Comparison of ENCODE assay signal across 16 cellular contexts in the genomic region with DNA sequence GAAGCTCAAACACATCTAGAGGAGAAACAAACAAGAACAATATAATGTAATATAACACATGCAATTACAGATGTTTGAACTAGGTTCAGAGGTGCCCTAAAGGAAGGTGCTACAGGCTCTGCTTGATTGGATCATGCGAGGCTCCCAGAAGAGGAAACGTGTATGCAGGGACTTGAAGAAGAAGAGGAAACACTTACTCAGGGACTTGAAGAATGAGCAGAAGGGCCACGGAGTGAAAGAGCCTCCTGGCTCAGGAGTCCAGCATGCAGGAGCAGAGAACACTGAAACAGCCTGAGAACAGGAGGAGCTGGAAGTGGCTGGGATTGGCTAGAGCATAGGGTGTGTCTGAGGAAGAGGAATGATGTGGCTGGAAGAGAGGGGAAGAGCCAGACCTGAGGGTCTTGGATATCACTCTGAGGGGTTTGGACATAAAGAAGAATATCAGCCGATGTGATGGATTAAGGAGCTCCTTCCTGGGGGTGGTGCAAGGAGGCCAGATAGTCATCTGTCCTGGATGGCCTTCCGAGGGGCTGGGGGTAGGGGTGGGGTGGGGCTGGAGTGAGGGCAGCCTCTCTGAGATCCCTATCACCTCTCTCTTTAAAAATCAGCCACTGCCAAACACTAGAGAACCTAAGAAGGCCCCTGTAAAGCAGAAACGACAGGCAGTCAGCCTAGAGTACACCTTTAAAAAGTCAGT. TPM values are rescaled to one million over a fixed set of nuclear protein-coding genes. Genes with fewer than 3 reads are reported as not detected.
DNase-seq lines count a peak whose midpoint lies in the region; ATAC-seq, FAIRE-seq and TF ChIP-seq lines count a peak whose summit lies in the region.
"Had no signal": no experiment of that assay in that cellular context is flagged by ENCODE, and none has a peak within 500 bp of the region (broad histone marks: within the 10 kb centered on the region; RNA-seq: fewer than 3 reads in every experiment).

No MANE protein-coding gene starts in this region.

- H2BK120ac ChIP-seq in trophoblast cell (ENCODE audit: insufficient read depth, low read length, poor library complexity) = no peak overlapping the region

- H2AFZ ChIP-seq in trophoblast cell (ENCODE audit: insufficient read depth, low read length, poor library complexity) = peak overlapping the region; percentile 3

- no peak overlapping the region for H3K4me3 Mint-ChIP-seq in endodermal cell
- H3K4me3 Mint-ChIP-seq: neural crest cell had no signal

- no peak overlapping the region for H4K12ac ChIP-seq in trophoblast cell (ENCODE audit: low read depth, low read length)

- H3K36me3 Mint-ChIP-seq in endodermal cell (ENCODE audit: low read depth) = peaks cover 2% of the 10 kb centered on the region
- H3K36me3 Mint-ChIP-seq: activated naive CD4-positive, alpha-beta T cell treated with anti-CD3 and anti-CD28 coated beads, Interleukin-2, amount 50 U/mL, for 72 hours had no signal

- no peak for TF ChIP-seq CTCF in Panc1 (IDR thresholded peaks at IDR 0.05)
- TF ChIP-seq CTCF in endodermal cell (conservative IDR thresholded peaks at IDR 0.05) = no peak

- peak overlapping the region; percentile 70 for H2BK12ac ChIP-seq in trophoblast cell (ENCODE audit: low read length)

- no peaks in the 10 kb centered on the region for H3K9me3 Mint-ChIP-seq in endodermal cell
- H3K9me3 Mint-ChIP-seq: activated naive CD4-positive, alpha-beta T cell treated with anti-CD3 and anti-CD28 coated beads, Interleukin-2, amount 50 U/mL, for 72 hours; neural crest cell had no signal

- H3K79me1 ChIP-seq in trophoblast cell (ENCODE audit: low read length) = peaks cover 2% of the 10 kb centered on the region

- POLR2A ChIA-PET in Panc1 (lab: Charles Lee) = interaction anchor here (0.6 to 0.7 kb wide), 2 partner anchors 11 to 21 kb away, joined by 3 to 12 read pairs; no protein-coding TSS in a partner anchor

- H3K4me3 ChIP-seq in Panc1 (ENCODE audit: low read depth in 2 of 2, low read length in 2 of 2) = no peak overlapping the region
- H3K4me3 ChIP-seq in endodermal cell (ENCODE audit: low read length) = no peak overlapping the region
- no peak overlapping the region for H3K4me3 ChIP-seq in trophoblast cell (ENCODE audit: low read depth, low read length)
- H3K4me3 ChIP-seq: lung, MG63 had no signal

- H3K9me3 ChIP-seq in Panc1 (ENCODE audit: control insufficient read depth, insufficient read depth, low read depth, low read length) (no peaks in the 10 kb centered on the region), endodermal cell (ENCODE audit: control insufficient read depth, low read length) (no peaks in the 10 kb centered on the region), trophoblast cell (ENCODE audit: insufficient read depth, low read depth, low read length) (no peaks in the 10 kb centered on the region)
- H3K9me3 ChIP-seq: MG63 had no signal

- DNase-seq in Panc1 (ENCODE audit: low read depth, low spot score) = no peak
- DNase-seq in endodermal cell = no peak
- no peak for DNase-seq in trophoblast cell
- DNase-seq in activated CD4-positive, alpha-beta T cell treated with anti-CD3 and anti-CD28 coated beads, Interleukin-2, amount 50 U/mL, for 48 hours = no peak
- DNase-seq in KBM-7 = no peak
- no peak for DNase-seq in GM12891 (ENCODE audit: insufficient read length, low spot score)
- DNase-seq: activated T-cell treated with anti-CD3 and anti-CD28 coated beads, Interleukin-2, amount 50 U/mL, for 1 hour; effector CD8-positive, alpha-beta T cell; MG63; NCI-H2081 treated with DMSO at 0.1 percent for 48 hours; Right ventricle myocardium superior had no signal

- H3K79me2 ChIP-seq in trophoblast cell (ENCODE audit: control insufficient read depth, insufficient read depth, low read length, poor library complexity) = no peaks in the 10 kb centered on the region

- H3K27ac Mint-ChIP-seq in endodermal cell = peak overlapping the region; percentile 38
- H3K27ac Mint-ChIP-seq: activated naive CD4-positive, alpha-beta T cell treated with anti-CD3 and anti-CD28 coated beads, Interleukin-2, amount 50 U/mL, for 72 hours had no signal

- intact Hi-C loops in Panc1 (cut with micrococcal nuclease; ENCODE audit: unreplicated experiment) = loop anchor here (2.0 kb wide), 1 partner anchor 352 kb away; no protein-coding TSS in a partner anchor

- H3K27me3 ChIP-seq in Panc1 (ENCODE audit: control insufficient read depth, insufficient read depth, low read length) (no peaks in the 10 kb centered on the region), endodermal cell (ENCODE audit: control insufficient read depth, insufficient read depth, low read length, poor library complexity, severe bottlenecking) (no peaks in the 10 kb centered on the region), trophoblast cell (ENCODE audit: insufficient read depth, low read length) (no peaks in the 10 kb centered on the region)
- H3K27me3 ChIP-seq: MG63 had no signal

- no TSS peak for BruUV-seq in Panc1 (replicated peaks; lab: Mats Ljungman, UMichigan)

- H2AK5ac ChIP-seq in trophoblast cell (ENCODE audit: low read length) = peak overlapping the region; percentile 12

- TF ChIP-seq POLR2A in GM12891 (IDR thresholded peaks at IDR 0.05; ENCODE audit: low read depth, low read length) = no peak

- no peak overlapping the region for H2BK5ac ChIP-seq in trophoblast cell (ENCODE audit: low read depth, low read length, poor library complexity)

- ATAC-seq in HG02798 (IDR thresholded peaks at IDR 0.05; ENCODE audit: poor library complexity, unreplicated experiment) (peak; percentile 11), Panc1 (peak; percentile 74), GM21529 (IDR thresholded peaks at IDR 0.05; ENCODE audit: unreplicated experiment) (no peak)

- 85 to 92% methylated on average over 3 to 5 of the region's 6 CpGs for WGBS in endodermal cell (ENCODE audit: insufficient coverage in 1 of 2, insufficient read length in 1 of 2), 2 experiments
- no CpG with 5 or more reads among the region's 6 CpGs for WGBS in trophoblast cell (ENCODE audit: extremely low coverage, insufficient coverage, insufficient read length)

- peak overlapping the region; percentile 14 for H4K91ac ChIP-seq in trophoblast cell (ENCODE audit: low read depth, low read length)

- no peak overlapping the region for H3K4ac ChIP-seq in trophoblast cell (ENCODE audit: low read depth, low read length)

- peak overlapping the region; percentile 22 for H4K8ac ChIP-seq in trophoblast cell (ENCODE audit: low read depth, low read length)

- H3K23ac ChIP-seq in trophoblast cell (ENCODE audit: low read length) = no peak overlapping the region

- H3K4me2 ChIP-seq in trophoblast cell (ENCODE audit: low read length) = no peak overlapping the region

- peaks cover 49% of the 10 kb centered on the region for H3K4me1 Mint-ChIP-seq in endodermal cell

- H3K27me3 Mint-ChIP-seq in endodermal cell (ENCODE audit: insufficient read depth) = no peaks in the 10 kb centered on the region

- CTCF ChIA-PET in Panc1 (lab: Charles Lee) = interaction anchor here (0.6 to 1.7 kb wide), 11 partner anchors 26 to 979 kb away, joined by 4 to 18 read pairs (median 4); no protein-coding TSS in a partner anchor

- no peak overlapping the region for H3K27ac ChIP-seq in Panc1 (ENCODE audit: low read length)
- H3K27ac ChIP-seq in endodermal cell (ENCODE audit: low read depth, low read length) = no peak overlapping the region
- H3K27ac ChIP-seq in trophoblast cell (ENCODE audit: low read depth, low read length) = no peak overlapping the region

- no peak overlapping the region for H3K18ac ChIP-seq in trophoblast cell (ENCODE audit: low read length)

- H3K4me1 ChIP-seq in Panc1 (ENCODE audit: control insufficient read depth, insufficient read depth, low read length) (peaks cover 12% of the 10 kb centered on the region), endodermal cell (ENCODE audit: control insufficient read depth, insufficient read depth, low read length) (peaks cover 4% of the 10 kb centered on the region), trophoblast cell (ENCODE audit: control insufficient read depth in 1 of 2, insufficient read depth in 2 of 2, low read length in 2 of 2) (peaks cover 8 to 20% of the 10 kb centered on the region in 2 experiments)

- H3K9ac ChIP-seq in endodermal cell (ENCODE audit: extremely low read depth, low read length, poor library complexity, severe bottlenecking) = no peak overlapping the region
- H3K9ac ChIP-seq in trophoblast cell (ENCODE audit: low read length) = no peak overlapping the region

- no peak for FAIRE-seq in GM12891 (lab: Jason Lieb, UNC)

- in situ Hi-C loops in Panc1 (cut with HindIII; ENCODE audit: low pct_unique_long_range_greater_than_20kb, low sequenced_read_pairs) (no loop called here), KBM-7 (cut with MboI; ENCODE audit: low pct_unique_long_range_greater_than_20kb, low sequenced_read_pairs) (loop anchor here (25.0 kb wide), 1 partner anchor 349 kb away; no protein-coding TSS in a partner anchor)

- H3K36me3 ChIP-seq in Panc1 (ENCODE audit: control insufficient read depth, insufficient read depth, low read length) (no peaks in the 10 kb centered on the region), endodermal cell (ENCODE audit: control insufficient read depth, insufficient read depth, low read length) (no peaks in the 10 kb centered on the region), trophoblast cell (ENCODE audit: control insufficient read depth in 1 of 2, insufficient read depth in 2 of 2, low read length in 2 of 2) (peaks cover 0 to 2% of the 10 kb centered on the region in 2 experiments)
- H3K36me3 ChIP-seq: MG63 had no signal

- peak overlapping the region; percentile 28 for H3K14ac ChIP-seq in trophoblast cell (ENCODE audit: low read length)

TF ChIP-seq in GM12891, 5 proteins besides CTCF, POLR2A, EP300 and RAD21:
- no peak for TF ChIP-seq POU2F2 (IDR thresholded peaks at IDR 0.05; ENCODE audit: low read depth, low read length)
- no peak for TF ChIP-seq TAF1 (IDR thresholded peaks at IDR 0.05; ENCODE audit: low read depth, low read length)
- TF ChIP-seq POLR2AphosphoS5 (IDR thresholded peaks at IDR 0.05; ENCODE audit: low read depth, low read length) = no peak
- no peak for TF ChIP-seq SPI1 (IDR thresholded peaks at IDR 0.05; ENCODE audit: low read depth, low read length)

RNA-seq across cellular contexts. Expression of a gene that starts 16.8 kb away (rescaled TPM):
- total RNA-seq in Panc1 (2021; ENCODE audit: unreplicated experiment) (11.1 TPM), endodermal cell (10 to 100 TPM; 52.1 to 53.9 TPM)
- 4.7 TPM for polyA plus RNA-seq in Panc1 (2012; ENCODE audit: insufficient read length)
- polyA plus RNA-seq in endodermal cell (2013, experiment 1 of 2) = 11.2 TPM
- polyA plus RNA-seq in endodermal cell (2013, experiment 2 of 2) = 11.4 TPM
- 2.8 and 3.0 TPM in 2 replicates for polyA plus RNA-seq in trophoblast cell (2013)
- polyA plus RNA-seq in GM12891 (2012; ENCODE audit: low read depth, missing spikeins) = not detected
